ENCODE assay signal across 1 cellular context in genomic region chr2:160430001-160430344, GRCh38.
TF ChIP-seq lines count a peak whose summit lies in the region.

No MANE protein-coding gene starts in this region.

TF ChIP-seq in HCT116, 20 proteins besides CTCF, POLR2A, EP300 and RAD21 (continued from another document):
- TF ChIP-seq REST (IDR thresholded peaks at IDR 0.05; ENCODE audit: low read depth) (no peak), EZH2phosphoT487 (IDR thresholded peaks at IDR 0.05; ENCODE audit: borderline replicate concordance) (no peak), SIN3A (IDR thresholded peaks at IDR 0.05; ENCODE audit: low read depth) (no peak), ZBTB33 (IDR thresholded peaks at IDR 0.05; ENCODE audit: extremely low read depth, insufficient replicate concordance, low read length) (no peak), ELF1 (IDR thresholded peaks at IDR 0.05; ENCODE audit: borderline replicate concordance, low read depth) (no peak), CEBPB (IDR thresholded peaks at IDR 0.05; ENCODE audit: low read depth) (no peak), POLR2AphosphoS5 (IDR thresholded peaks at IDR 0.05; ENCODE audit: low read depth, low read length) (no peak)
TF ChIP-seq in HCT116: peak in this region for 0.
